ENCODE assay signal across 11 cellular contexts in genomic region chr7:54560183-54560582, GRCh38. TPM values are rescaled to one million over a fixed set of nuclear protein-coding genes. Genes with fewer than 3 reads are reported as not detected.
"Had no signal": no experiment of that assay in that cellular context is flagged by ENCODE, and none has a peak within 500 bp of the region (broad histone marks: within the 10 kb centered on the region; RNA-seq: fewer than 3 reads in every experiment).

No MANE protein-coding gene starts in this region.

- DNase-seq: GM23248, GOT3, H7, HFFc6, IMR-90 had no signal

- H3K27ac ChIP-seq: GM23248 had no signal

- ATAC-seq: HCT116, K562 had no signal

- H3K9me3 ChIP-seq: HAP-1 had no signal

- H3K36me3 ChIP-seq: HAP-1 had no signal

- H3K9ac ChIP-seq: GM23248 had no signal

- H3K4me3 ChIP-seq: GM23248, HAP-1, K562 had no signal

- FAIRE-seq: HTR-8/SVneo, K562 had no signal

- H3K4me1 ChIP-seq: HAP-1 had no signal

- H2AFZ ChIP-seq: GM23248 had no signal

RNA-seq across cellular contexts. Expression of gene VSTM2A, which starts 18.0 kb away (rescaled TPM):
- total RNA-seq: GM23248, H4, HFFc6, HT-29, IMR-90, K562 had no signal
- polyA plus RNA-seq: GM23248, IMR-90, K562 had no signal
